ENCODE assay signal across 11 cellular contexts in the genomic region with DNA sequence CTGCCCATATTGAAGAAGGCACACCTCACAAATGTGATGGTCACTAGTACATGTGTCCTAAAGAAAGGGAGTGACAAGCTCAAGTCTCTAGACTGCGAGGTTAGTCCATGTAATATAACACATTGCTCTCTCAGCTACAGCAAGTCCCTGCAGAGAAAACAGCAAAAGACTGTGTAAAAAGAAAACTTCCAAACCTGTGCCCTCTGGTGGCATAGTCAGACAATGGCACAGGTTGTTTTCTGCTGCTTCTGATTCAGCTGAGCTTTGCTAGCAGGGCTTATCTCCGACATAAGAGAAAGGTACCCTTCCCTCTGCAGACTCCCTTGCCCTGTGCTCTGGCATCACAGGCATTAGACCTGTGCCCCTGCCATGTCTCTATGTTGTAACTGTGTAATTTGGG. TPM values are rescaled to one million over a fixed set of nuclear protein-coding genes. Genes with fewer than 3 reads are reported as not detected.
DNase-seq lines count a peak whose midpoint lies in the region; ATAC-seq and TF ChIP-seq lines count a peak whose summit lies in the region.
"Had no signal": no experiment of that assay in that cellular context is flagged by ENCODE, and none has a peak within 500 bp of the region (broad histone marks: within the 10 kb centered on the region; RNA-seq: fewer than 3 reads in every experiment).

No MANE protein-coding gene starts in this region.

- H3K9me3 ChIP-seq in body of pancreas (no peaks in the 10 kb centered on the region), right lobe of liver (no peaks in the 10 kb centered on the region), gastroesophageal sphincter (no peaks in the 10 kb centered on the region)

- no peak for TF ChIP-seq EP300 in gastroesophageal sphincter (IDR thresholded peaks at IDR 0.05)

- TF ChIP-seq CTCF in LNCAP (IDR thresholded peaks at IDR 0.05), result peak; percentile 27; the same call in 1 of the 2 replicates
- TF ChIP-seq CTCF in body of pancreas (IDR thresholded peaks at IDR 0.05), result peak; percentile 24 to 65 (median 37)
- peak; percentile 50 to 62 (median 60) for TF ChIP-seq CTCF in right lobe of liver (IDR thresholded peaks at IDR 0.05)
- peak in 1 of 4 experiments; percentile 14 for TF ChIP-seq CTCF in gastroesophageal sphincter (IDR thresholded peaks at IDR 0.05)

- H3K27ac ChIP-seq in body of pancreas (no peak overlapping the region), right lobe of liver (peak overlapping the region in 1 of 3 donors; percentile 29), gastroesophageal sphincter (no peak overlapping the region)

- H3K27me3 ChIP-seq in body of pancreas (no peaks in the 10 kb centered on the region), right lobe of liver (peaks cover 0 to under 1% of the 10 kb centered on the region in 2 donors), gastroesophageal sphincter (no peaks in the 10 kb centered on the region)

- 0 to 4% methylated on average over 2 of the region's 2 CpGs for WGBS in body of pancreas, 2 donors
- 18% methylated on average over 2 of the region's 2 CpGs for WGBS in right lobe of liver (ENCODE audit: insufficient coverage, low coverage, low lambda C conversion rate, missing lambda C conversion rate)
- 17 to 40% methylated on average over 1 of the region's 2 CpGs for WGBS in gastroesophageal sphincter (ENCODE audit: low coverage in 1 of 2), 2 donors

- H3K4me1 ChIP-seq in body of pancreas (peaks cover 11% of the 10 kb centered on the region), right lobe of liver (peaks cover 0 to 5% (median 0%) of the 10 kb centered on the region in 4 donors), gastroesophageal sphincter (no peaks in the 10 kb centered on the region)

- TF ChIP-seq POLR2A in body of pancreas (IDR thresholded peaks at IDR 0.05) (no peak), right lobe of liver (IDR thresholded peaks at IDR 0.05) (no peak), gastroesophageal sphincter (IDR thresholded peaks at IDR 0.05) (no peak)

- H3K4me3 ChIP-seq in body of pancreas, result no peak overlapping the region
- no peak overlapping the region for H3K4me3 ChIP-seq in right lobe of liver
- H3K4me3 ChIP-seq in gastroesophageal sphincter, result no peak overlapping the region

- no peaks in the 10 kb centered on the region for H3K36me3 ChIP-seq in body of pancreas (replicated peaks in 1 of 2; ENCODE audit: insufficient read depth in 1 of 2, low read depth in 2 of 2)
- peaks cover 0 to 2% (median 0%) of the 10 kb centered on the region in 4 donors for H3K36me3 ChIP-seq in right lobe of liver
- H3K36me3 ChIP-seq in gastroesophageal sphincter, result no peaks in the 10 kb centered on the region

- ATAC-seq in body of pancreas (peak; percentile 77), right lobe of liver (peak; percentile 74 to 84 (median 78)), HG02571 (IDR thresholded peaks at IDR 0.05; ENCODE audit: unreplicated experiment) (no peak), gastroesophageal sphincter (no peak), HG02610 (IDR thresholded peaks at IDR 0.05; ENCODE audit: unreplicated experiment) (no peak)

- intact Hi-C loops in body of pancreas (cut with DNase I), result no loop called here
- intact Hi-C loops in right lobe of liver (cut with DNase I), result no loop called here

- DNase-seq in DMS53 (lab: John Stamatoyannopoulos, UW) (peak; percentile 57), body of pancreas (peak; percentile 14 to 41 (median 22)), right lobe of liver (peak in 1 of 3 donors; percentile 41), NCI-H1048 (lab: John Stamatoyannopoulos, UW) (no peak)
- DNase-seq: DND-41, NCI-H146, occipital lobe had no signal

RNA-seq across cellular contexts. Expression of gene SERPINA7, which starts 1.4 kb away (rescaled TPM):
- total RNA-seq in body of pancreas (not detected), right lobe of liver (100 to 1,000 TPM in 4 of 6 experiments, 10 to 100 TPM in 2; 56.3 to 203 (median 115) TPM), gastroesophageal sphincter (not detected)
- total RNA-seq: occipital lobe had no signal

Comparison
In these comparisons a context has a peak if more than half of its experiments do, and no peak if none do; other contexts are left out.
1. ATAC-seq: peak in body of pancreas (single experiment) and right lobe of liver (4 of 4); none in HG02571 (single experiment), gastroesophageal sphincter (single experiment) and HG02610 (single experiment).
2. RNA of gene SERPINA7, which starts 1.4 kb away (total RNA-seq): 56.3 to 203 TPM in right lobe of liver; not detected in body of pancreas and not detected in gastroesophageal sphincter; every median in the first group is over 10 times any median in the second.